31 cellular contexts compared by ENCODE assay signal in genomic region chr15:25408929-25409328, GRCh38.
"Had no signal": no experiment of that assay in that cellular context is flagged by ENCODE, and none has a peak within 500 bp of the region (broad histone marks: within the 10 kb centered on the region; RNA-seq: fewer than 3 reads in every experiment).

No MANE protein-coding gene starts in this region.

- ATAC-seq: activated CD4-positive, CD25-positive, alpha-beta regulatory T cell treated with anti-CD3 and anti-CD28 coated beads, Interleukin-2, amount 50 U/mL, for 24 hours; activated naive CD8-positive, alpha-beta T cell treated with anti-CD3 and anti-CD28 coated beads, Interleukin-2, amount 50 U/mL, for 24 hours; left cardiac atrium; naive thymus-derived CD4-positive, alpha-beta T cell had no signal

- DNase-seq: activated CD4-positive, alpha-beta T cell treated with anti-CD3 and anti-CD28 coated beads for 48 hours; activated CD4-positive, alpha-beta T cell treated with anti-CD3 and anti-CD28 coated beads, Interleukin-2, amount 50 U/mL, for 48 hours; activated CD8-positive, alpha-beta memory T cell treated with anti-CD3 and anti-CD28 coated beads, Interleukin-2, amount 50 U/mL, for 48 hours; activated naive CD8-positive, alpha-beta T cell treated with anti-CD3 and anti-CD28 coated beads, Interleukin-2, amount 50 U/mL, for 24 hours; activated T-cell treated with anti-CD3 and anti-CD28 coated beads, Interleukin-2, amount 50 U/mL, for 24 hours; amygdala; dermis blood vessel endothelial cell; effector CD4-positive, alpha-beta T cell; glutamatergic neuron; islet precursor cell; left cardiac atrium; naive thymus-derived CD4-positive, alpha-beta T cell; nucleus accumbens; stimulated activated CD4-positive, alpha-beta T cell treated with anti-CD3 and anti-CD28 coated beads, Interleukin-2, amount 100 ng/mL, for 48 hours; stimulated activated naive CD4-positive, alpha-beta T cell treated with Interleukin-2 at 50 U/mL for 16 hours; T-helper 9 cell; trophoblast cell; WERI-Rb-1 had no signal

- H3K9ac ChIP-seq: parathyroid adenoma had no signal

- H3K27me3 ChIP-seq: right atrium auricular region had no signal

- H3K27ac Mint-ChIP-seq: activated naive CD4-positive, alpha-beta T cell treated with anti-CD3 and anti-CD28 coated beads, Interleukin-2, amount 50 U/mL, for 24 hours; activated naive CD8-positive, alpha-beta T cell treated with anti-CD3 and anti-CD28 coated beads, Interleukin-2, amount 50 U/mL, for 24 hours; activated T-cell treated with anti-CD3 and anti-CD28 coated beads, Interleukin-2, amount 50 U/mL, for 24 hours; activated T-helper 2 cell treated with anti-CD3 and anti-CD28 coated beads, Interferon-gamma antibody, Interleukin-2, Interleukin-4, amounts not matched to agents 10 μg/mL and 5 μg/mL and 100 μg/mL, durations not matched to agents 14 hours and 24 hours and 36 hours; T-helper 1 cell treated with Interleukin-12 subunit alpha and Interleukin-12 subunit beta and Interleukin-4 antibody, amounts not matched to agents 30 μg/mL and 1 μg/mL, for 36 hours had no signal

- H3K9me3 ChIP-seq: right atrium auricular region had no signal

- H3K9me3 Mint-ChIP-seq: central memory CD8-positive, alpha-beta T cell; mesothelial cell of epicardium; neural crest cell had no signal

- H3K27ac ChIP-seq: epithelial cell of prostate, parathyroid adenoma, right atrium auricular region, WERI-Rb-1 had no signal

- FAIRE-seq: bronchial epithelial cell, TTC549, urothelium cell line had no signal

- H3K4me3 Mint-ChIP-seq: activated naive CD4-positive, alpha-beta T cell treated with anti-CD3 and anti-CD28 coated beads, Interleukin-2, amount 50 U/mL, for 24 hours; activated naive CD8-positive, alpha-beta T cell treated with anti-CD3 and anti-CD28 coated beads, Interleukin-2, amount 50 U/mL, for 24 hours; activated T-cell treated with anti-CD3 and anti-CD28 coated beads, Interleukin-2, amount 50 U/mL, for 24 hours; central memory CD8-positive, alpha-beta T cell; mesothelial cell of epicardium; neural crest cell; T-helper 1 cell treated with Interleukin-12 subunit alpha and Interleukin-12 subunit beta and Interleukin-4 antibody, amounts not matched to agents 30 μg/mL and 1 μg/mL, for 36 hours had no signal

- H3K27me3 Mint-ChIP-seq: activated naive CD4-positive, alpha-beta T cell treated with anti-CD3 and anti-CD28 coated beads, Interleukin-2, amount 50 U/mL, for 24 hours; activated naive CD8-positive, alpha-beta T cell treated with anti-CD3 and anti-CD28 coated beads, Interleukin-2, amount 50 U/mL, for 24 hours; activated T-cell treated with anti-CD3 and anti-CD28 coated beads, Interleukin-2, amount 50 U/mL, for 24 hours; central memory CD8-positive, alpha-beta T cell; naive thymus-derived CD4-positive, alpha-beta T cell had no signal

- H2AFZ ChIP-seq: parathyroid adenoma had no signal

- H3K4me3 ChIP-seq: right atrium auricular region had no signal
